In genomic region chr6:36757206-36757605, GRCh38 we compare ENCODE assay signal across 13 cellular contexts. TPM values are rescaled to one million over a fixed set of nuclear protein-coding genes. Genes with fewer than 3 reads are reported as not detected.
DNase-seq lines count a peak whose midpoint lies in the region; ATAC-seq and TF ChIP-seq lines count a peak whose summit lies in the region.
"Had no signal": no experiment of that assay in that cellular context is flagged by ENCODE, and none has a peak within 500 bp of the region (broad histone marks: within the 10 kb centered on the region; RNA-seq: fewer than 3 reads in every experiment).

No MANE protein-coding gene starts in this region.

- H3K27ac Mint-ChIP-seq in activated CD4-positive, alpha-beta T cell treated with anti-CD3 and anti-CD28 coated beads for 36 hours = peak overlapping the region; percentile 28
- H3K27ac Mint-ChIP-seq in activated T-helper 1 cell treated with anti-CD3 and anti-CD28 coated beads, Interleukin-12 subunit alpha, Interleukin-12 subunit beta, Interleukin-2, Interleukin-4 antibody, amounts not matched to agents 30 ng/mL and 10 ng/mL and 1 ng/mL, durations not matched to agents 14 hours and 24 hours and 36 hours = peak overlapping the region; percentile 11
- H3K27ac Mint-ChIP-seq in GM23338 = no peak overlapping the region
- H3K27ac Mint-ChIP-seq: WTC11 had no signal

- H3K36me3 ChIP-seq in Karpas-422 (ENCODE audit: insufficient read depth, low read length) (no peaks in the 10 kb centered on the region), spleen (no peaks in the 10 kb centered on the region), GM23338 (ENCODE audit: insufficient read depth) (no peaks in the 10 kb centered on the region)
- H3K36me3 ChIP-seq: thyroid gland had no signal

- H3K4me2 ChIP-seq in Karpas-422 (ENCODE audit: low read depth, low read length, poor library complexity, severe bottlenecking) = peak overlapping the region; percentile 59
- no peak overlapping the region for H3K4me2 ChIP-seq in GM23338

- POLR2A ChIA-PET in activated CD4-positive, alpha-beta T cell treated with anti-CD3 and anti-CD28 coated beads for 36 hours (lab: Charles Lee) = interaction anchor here (0.6 kb wide), 1 partner anchor 1147 kb away, joined by 3 read pairs; no protein-coding TSS in a partner anchor

- DNase-seq in activated CD4-positive, alpha-beta T cell treated with anti-CD3 and anti-CD28 coated beads for 36 hours = peak; percentile 67
- no peak for DNase-seq in activated CD4-positive, alpha-beta T cell treated with anti-CD3 and anti-CD28 coated beads for 1 hour
- DNase-seq in Karpas-422 = peak; percentile 85
- DNase-seq in activated T-helper 1 cell treated with anti-CD3 and anti-CD28 coated beads, Interleukin-12 subunit alpha, Interleukin-12 subunit beta, Interleukin-2, Interleukin-4 antibody, amounts not matched to agents 30 ng/mL and 10 ng/mL and 1 ng/mL, durations not matched to agents 14 hours and 24 hours and 36 hours (ENCODE audit: low spot score) = peak; percentile 14
- DNase-seq in spleen = no peak
- no peak for DNase-seq in HUDEP-2 (lab: John Stamatoyannopoulos, UW; ENCODE audit: unreplicated experiment in 76 of 76)
- DNase-seq in GM23338 (ENCODE audit: low spot score) = no peak
- DNase-seq: 8988T, midbrain, NCI-H526 treated with DMSO at 0.1 percent for 48 hours, thyroid gland had no signal

- H3K4me1 Mint-ChIP-seq in activated CD4-positive, alpha-beta T cell treated with anti-CD3 and anti-CD28 coated beads for 36 hours = peaks cover 63% of the 10 kb centered on the region
- peaks cover 69% of the 10 kb centered on the region for H3K4me1 Mint-ChIP-seq in activated T-helper 1 cell treated with anti-CD3 and anti-CD28 coated beads, Interleukin-12 subunit alpha, Interleukin-12 subunit beta, Interleukin-2, Interleukin-4 antibody, amounts not matched to agents 30 ng/mL and 10 ng/mL and 1 ng/mL, durations not matched to agents 14 hours and 24 hours and 36 hours (ENCODE audit: low read depth)
- peaks cover 13% of the 10 kb centered on the region for H3K4me1 Mint-ChIP-seq in GM23338

- no peaks in the 10 kb centered on the region for H3K79me2 ChIP-seq in Karpas-422 (ENCODE audit: low read length)
- H3K79me2 ChIP-seq in GM23338 (replicated peaks; ENCODE audit: insufficient read depth) = no peaks in the 10 kb centered on the region

- peaks cover 65% of the 10 kb centered on the region for H3K4me1 ChIP-seq in Karpas-422 (ENCODE audit: low read length)
- peaks cover 52 to 75% (median 72%) of the 10 kb centered on the region in 6 donors for H3K4me1 ChIP-seq in spleen
- H3K4me1 ChIP-seq in GM23338 (ENCODE audit: insufficient read depth) = no peaks in the 10 kb centered on the region

- CTCF ChIA-PET in activated CD4-positive, alpha-beta T cell treated with anti-CD3 and anti-CD28 coated beads for 36 hours (lab: Charles Lee) = interaction anchor here (1.1 to 1.3 kb wide), 3 partner anchors 8 to 142 kb away, joined by 3 to 6 read pairs (median 4); no protein-coding TSS in a partner anchor

- TF ChIP-seq POLR2A in spleen (IDR thresholded peaks at IDR 0.05) = no peak

- no peaks in the 10 kb centered on the region for H3K9me3 Mint-ChIP-seq in activated CD4-positive, alpha-beta T cell treated with anti-CD3 and anti-CD28 coated beads for 36 hours (ENCODE audit: low read depth)
- H3K9me3 Mint-ChIP-seq in activated T-helper 1 cell treated with anti-CD3 and anti-CD28 coated beads, Interleukin-12 subunit alpha, Interleukin-12 subunit beta, Interleukin-2, Interleukin-4 antibody, amounts not matched to agents 30 ng/mL and 10 ng/mL and 1 ng/mL, durations not matched to agents 14 hours and 24 hours and 36 hours = no peaks in the 10 kb centered on the region
- no peaks in the 10 kb centered on the region for H3K9me3 Mint-ChIP-seq in GM23338
- H3K9me3 Mint-ChIP-seq: WTC11 had no signal

- H3K27me3 Mint-ChIP-seq in activated CD4-positive, alpha-beta T cell treated with anti-CD3 and anti-CD28 coated beads for 36 hours = peaks cover 3% of the 10 kb centered on the region
- H3K27me3 Mint-ChIP-seq in activated T-helper 1 cell treated with anti-CD3 and anti-CD28 coated beads, Interleukin-12 subunit alpha, Interleukin-12 subunit beta, Interleukin-2, Interleukin-4 antibody, amounts not matched to agents 30 ng/mL and 10 ng/mL and 1 ng/mL, durations not matched to agents 14 hours and 24 hours and 36 hours (ENCODE audit: insufficient read depth) = no peaks in the 10 kb centered on the region
- peaks cover 16% of the 10 kb centered on the region for H3K27me3 Mint-ChIP-seq in GM23338 (ENCODE audit: insufficient read depth, low read depth, poor library complexity)

- H3K9ac ChIP-seq in Karpas-422 (ENCODE audit: low read length) = peak overlapping the region; percentile 22; the same call in 1 of the 2 replicates

- H3K4me3 Mint-ChIP-seq in activated CD4-positive, alpha-beta T cell treated with anti-CD3 and anti-CD28 coated beads for 36 hours = no peak overlapping the region
- H3K4me3 Mint-ChIP-seq in activated T-helper 1 cell treated with anti-CD3 and anti-CD28 coated beads, Interleukin-12 subunit alpha, Interleukin-12 subunit beta, Interleukin-2, Interleukin-4 antibody, amounts not matched to agents 30 ng/mL and 10 ng/mL and 1 ng/mL, durations not matched to agents 14 hours and 24 hours and 36 hours = peak overlapping the region; percentile 20
- H3K4me3 Mint-ChIP-seq in GM23338 = no peak overlapping the region; the same call in 2 of the 3 replicates
- H3K4me3 Mint-ChIP-seq: WTC11 had no signal

- H3K27ac ChIP-seq in Karpas-422 (ENCODE audit: low read length) (no peak overlapping the region; the same call in 1 of the 2 replicates), spleen (peak overlapping the region in 7 of 8 donors; percentile 15 to 82 (median 71)), GM23338 (ENCODE audit: low read depth) (no peak overlapping the region)
- H3K27ac ChIP-seq: thyroid gland had no signal

- H3K9me2 ChIP-seq in Karpas-422 (replicated peaks; ENCODE audit: insufficient read depth, low read length) (no peaks in the 10 kb centered on the region), GM23338 (ENCODE audit: insufficient read depth) (no peaks in the 10 kb centered on the region)

- H3K27me3 ChIP-seq in Karpas-422 (ENCODE audit: low read length) (no peaks in the 10 kb centered on the region), spleen (replicated peaks in 1 of 7) (no peaks in the 10 kb centered on the region), GM23338 (ENCODE audit: insufficient read depth) (no peaks in the 10 kb centered on the region)
- H3K27me3 ChIP-seq: thyroid gland had no signal

- no peak for TF ChIP-seq CTCF in spleen (IDR thresholded peaks at IDR 0.05 in 8 of 11, conservative IDR thresholded peaks at IDR 0.05 in 3 of 11)
- no peak for TF ChIP-seq CTCF in GM23338 (conservative IDR thresholded peaks at IDR 0.05; ENCODE audit: low read depth in 2 of 2)

- no peak for ATAC-seq in activated CD4-positive, alpha-beta T cell treated with anti-CD3 and anti-CD28 coated beads for 36 hours
- no peak for ATAC-seq in GM21360 (IDR thresholded peaks at IDR 0.05; ENCODE audit: unreplicated experiment)
- ATAC-seq in GM23338 = no peak
- ATAC-seq: WTC11 had no signal

- intact Hi-C loops in activated CD4-positive, alpha-beta T cell treated with anti-CD3 and anti-CD28 coated beads for 36 hours (cut with DNase I, micrococcal nuclease) = loop anchor here (2.0 to 5.0 kb wide), 4 partner anchors 74 to 335 kb away; partner anchors contain the start of genes KCTD20 (in 1 of the 2) and PXT1 (in 1 of the 2)
- intact Hi-C loops in activated T-helper 1 cell treated with anti-CD3 and anti-CD28 coated beads, Interleukin-12 subunit alpha, Interleukin-12 subunit beta, Interleukin-2, Interleukin-4 antibody, amounts not matched to agents 30 ng/mL and 10 ng/mL and 1 ng/mL, durations not matched to agents 14 hours and 24 hours and 36 hours (cut with micrococcal nuclease) = loop anchor here (5.0 kb wide), 5 partner anchors 210 to 450 kb away; partner anchors contain the start of genes KCTD20, PIM1, PXT1 and STK38
- intact Hi-C loops in spleen (cut with DNase I; ENCODE audit: low total_unique reads) = loop anchor here (5.0 kb wide), 2 partner anchors 65 to 135 kb away; no protein-coding TSS in a partner anchor

- peak overlapping the region; percentile 38; the same call in 1 of the 2 replicates for H3K4me3 ChIP-seq in Karpas-422 (ENCODE audit: low read length)
- H3K4me3 ChIP-seq in spleen = peak overlapping the region in 6 of 8 donors; percentile 8 to 61 (median 16)
- H3K4me3 ChIP-seq in GM23338 = no peak overlapping the region
- H3K4me3 ChIP-seq: thyroid gland had no signal

- 29 to 51% (median 36%) methylated on average over 4 of the region's 4 CpGs for WGBS in spleen, 5 donors

- H2AFZ ChIP-seq in Karpas-422 (ENCODE audit: low read length) (no peak overlapping the region), GM23338 (no peak overlapping the region)

- H3K9me3 ChIP-seq in Karpas-422 (ENCODE audit: low read length) = no peaks in the 10 kb centered on the region
- H3K9me3 ChIP-seq in spleen = no peaks in the 10 kb centered on the region
- H3K9me3 ChIP-seq: thyroid gland had no signal

- no peaks in the 10 kb centered on the region for H3F3A ChIP-seq in GM23338 (replicated peaks; ENCODE audit: low read depth)

- H4K20me1 ChIP-seq in Karpas-422 (ENCODE audit: insufficient read depth, low read depth, low read length) = no peaks in the 10 kb centered on the region
- H4K20me1 ChIP-seq in GM23338 (replicated peaks; ENCODE audit: insufficient read depth) = no peaks in the 10 kb centered on the region

- no peaks in the 10 kb centered on the region for H3K36me3 Mint-ChIP-seq in activated CD4-positive, alpha-beta T cell treated with anti-CD3 and anti-CD28 coated beads for 36 hours (ENCODE audit: low read depth)
- peaks cover 4% of the 10 kb centered on the region for H3K36me3 Mint-ChIP-seq in activated T-helper 1 cell treated with anti-CD3 and anti-CD28 coated beads, Interleukin-12 subunit alpha, Interleukin-12 subunit beta, Interleukin-2, Interleukin-4 antibody, amounts not matched to agents 30 ng/mL and 10 ng/mL and 1 ng/mL, durations not matched to agents 14 hours and 24 hours and 36 hours (ENCODE audit: low read depth)
- no peaks in the 10 kb centered on the region for H3K36me3 Mint-ChIP-seq in GM23338 (ENCODE audit: low read depth)
- H3K36me3 Mint-ChIP-seq: WTC11 had no signal

RNA-seq across cellular contexts. Expression of gene RAB44, which starts 59.6 kb away (rescaled TPM):
- under 1 TPM in 1 of 2 experiments, not detected in 1; 0.05 TPM for total RNA-seq in activated CD4-positive, alpha-beta T cell treated with anti-CD3 and anti-CD28 coated beads for 36 hours
- not detected in 2 replicates for total RNA-seq in Karpas-422 (2014; rRNA removed; shearing (Covaris generic); ENCODE audit: low replicate concordance)
- total RNA-seq in activated T-helper 1 cell treated with anti-CD3 and anti-CD28 coated beads, Interleukin-12 subunit alpha, Interleukin-12 subunit beta, Interleukin-2, Interleukin-4 antibody, amounts not matched to agents 30 ng/mL and 10 ng/mL and 1 ng/mL, durations not matched to agents 14 hours and 24 hours and 36 hours = 0.05 and 0.10 TPM in 2 replicates
- total RNA-seq in spleen = 1 to 10 TPM in 5 of 7 donors, under 1 TPM in 2; 0.54 to 3.5 (median 1.3) TPM
- polyA plus RNA-seq in spleen (under 1 TPM; 0.06 to 0.26 (median 0.24) TPM), GM23338 (2016; fragmentation: Nextera tagmentation; extraction: Ambion mirVana) (not detected in 2 replicates)
- not detected in 2 replicates for total RNA-seq in GM23338 (2014; rRNA removed; shearing (Covaris generic))

Comparison
In these comparisons a context has a peak if more than half of its experiments do, and no peak if none do; other contexts are left out.
1. DNase-seq: peak in activated CD4-positive, alpha-beta T cell treated with anti-CD3 and anti-CD28 coated beads for 36 hours (single experiment), Karpas-422 (single experiment) and activated T-helper 1 cell treated with anti-CD3 and anti-CD28 coated beads, Interleukin-12 subunit alpha, Interleukin-12 subunit beta, Interleukin-2, Interleukin-4 antibody, amounts not matched to agents 30 ng/mL and 10 ng/mL and 1 ng/mL, durations not matched to agents 14 hours and 24 hours and 36 hours (single experiment); none in activated CD4-positive, alpha-beta T cell treated with anti-CD3 and anti-CD28 coated beads for 1 hour (single experiment), spleen (single experiment), HUDEP-2 (0 of 76) and GM23338 (single experiment).
2. H3K27ac ChIP-seq: peak in spleen (7 of 8); none in Karpas-422 (single experiment) and GM23338 (single experiment).